ENCODE assay signal across 17 cellular contexts in the genomic region with DNA sequence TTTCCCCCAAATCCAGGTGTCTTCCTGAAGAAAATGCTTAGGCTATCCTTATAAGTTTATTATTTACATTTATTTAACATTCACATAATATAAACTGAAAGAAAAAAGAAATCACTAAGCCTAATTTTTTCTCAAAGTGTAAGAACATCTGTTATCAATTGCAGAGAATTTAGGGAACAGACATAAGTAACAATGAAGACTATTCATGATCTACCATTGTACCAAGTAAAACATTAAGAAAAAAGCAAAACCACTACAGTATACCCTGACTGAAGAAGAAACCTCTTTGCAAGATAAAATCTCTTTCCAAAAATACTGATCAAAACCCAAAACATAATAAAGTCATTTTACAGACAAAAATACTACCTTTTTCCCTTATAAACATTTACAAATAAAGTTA.
"Had no signal": no experiment of that assay in that cellular context is flagged by ENCODE, and none has a peak within 500 bp of the region (broad histone marks: within the 10 kb centered on the region; RNA-seq: fewer than 3 reads in every experiment).

No MANE protein-coding gene starts in this region.

- H3K4me3 ChIP-seq: left ventricle myocardium inferior, lower lobe of right lung, stomach had no signal

- ATAC-seq: effector memory CD8-positive, alpha-beta T cell; foreskin keratinocyte; left cardiac atrium; lower lobe of right lung had no signal

- H3K4me1 Mint-ChIP-seq: memory B cell, nephron had no signal

- H3K27ac Mint-ChIP-seq: dendritic cell treated with granulocyte-macrophage colony-stimulating factor and Interleukin-4, amounts not matched to agents 40 ng/mL and 50 ng/mL, for 4 days; effector memory CD8-positive, alpha-beta T cell; memory B cell; nephron had no signal

- H3K27ac ChIP-seq: foreskin keratinocyte, left ventricle myocardium inferior, lower lobe of right lung, stomach had no signal

- H3K4me3 Mint-ChIP-seq: dendritic cell treated with granulocyte-macrophage colony-stimulating factor and Interleukin-4, amounts not matched to agents 40 ng/mL and 50 ng/mL, for 4 days; effector memory CD8-positive, alpha-beta T cell; memory B cell; naive B cell; nephron had no signal

- DNase-seq: cerebellar nuclear complex; effector memory CD8-positive, alpha-beta T cell; foreskin keratinocyte; kidney; left cardiac atrium; left ventricle myocardium inferior; lower lobe of right lung; naive B cell; posterior cingulate gyrus; small intestine; stimulated activated CD4-positive, alpha-beta T cell treated with anti-CD3 and anti-CD28 coated beads, Interleukin-12 subunit alpha, Interleukin-12 subunit beta, amount 100 ng/mL, for 4 hours; stimulated activated naive CD4-positive, alpha-beta T cell; stomach; trophoblast cell had no signal

- H3K4me1 ChIP-seq: foreskin keratinocyte, left ventricle myocardium inferior, lower lobe of right lung had no signal

- H3K9me3 Mint-ChIP-seq: dendritic cell treated with granulocyte-macrophage colony-stimulating factor and Interleukin-4, amounts not matched to agents 40 ng/mL and 50 ng/mL, for 4 days; effector memory CD8-positive, alpha-beta T cell; memory B cell; naive B cell; nephron had no signal

- H3K27me3 ChIP-seq: foreskin keratinocyte, stomach had no signal

- H3K27me3 Mint-ChIP-seq: dendritic cell treated with granulocyte-macrophage colony-stimulating factor and Interleukin-4, amounts not matched to agents 40 ng/mL and 50 ng/mL, for 4 days; effector memory CD8-positive, alpha-beta T cell; memory B cell; naive B cell had no signal

- H3K9me3 ChIP-seq: left ventricle myocardium inferior, lower lobe of right lung, stomach had no signal
